Comparison of ENCODE assay signal across 8 cellular contexts in the genomic region with DNA sequence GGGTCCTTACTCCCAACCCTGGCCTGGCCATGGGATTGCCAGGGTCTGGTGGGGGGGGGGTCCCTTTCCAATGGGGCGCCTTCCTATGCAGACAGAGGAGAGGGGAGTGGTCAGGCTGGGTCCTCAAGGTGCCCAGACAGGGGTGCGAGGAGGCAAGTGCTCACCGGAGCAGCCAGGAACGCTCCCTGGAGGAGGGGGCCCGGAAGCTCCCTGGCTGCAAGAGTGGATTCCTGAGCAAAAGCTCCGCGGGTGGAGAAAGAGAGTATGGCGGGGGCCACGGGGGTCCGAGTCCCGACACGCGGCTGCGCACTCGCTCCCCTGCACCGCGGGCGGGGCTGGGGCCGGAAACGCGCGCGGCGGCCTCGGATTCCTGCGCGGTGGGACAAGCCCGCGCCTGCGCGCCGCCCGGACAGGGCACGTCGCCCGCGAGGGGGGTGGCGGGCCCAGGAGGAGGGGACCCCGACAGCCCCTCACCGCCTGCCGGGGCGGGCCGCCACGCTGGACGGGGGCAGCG. TPM values are rescaled to one million over a fixed set of nuclear protein-coding genes. Genes with fewer than 3 reads are reported as not detected.
DNase-seq lines count a peak whose midpoint lies in the region; ATAC-seq and TF ChIP-seq lines count a peak whose summit lies in the region.

No MANE protein-coding gene starts in this region.

- ATAC-seq in GM23338: no peak

- no peaks in the 10 kb centered on the region for H3K9me3 Mint-ChIP-seq in CD8-positive, alpha-beta memory T cell
- H3K9me3 Mint-ChIP-seq in GM23338: no peaks in the 10 kb centered on the region; the same call in 1 of the 3 replicates

- POLR2A ChIA-PET in CD8-positive, alpha-beta memory T cell (lab: Charles Lee): interaction anchor here (1.0 kb wide), 1 partner anchor 28 kb away, joined by 3 read pairs; the partner anchor contains the start of gene GPR132

- peaks cover 10 to 35% (median 12%) of the 10 kb centered on the region in 3 donors for H3K4me1 Mint-ChIP-seq in CD8-positive, alpha-beta memory T cell
- H3K4me1 Mint-ChIP-seq in GM23338: peaks cover 2% of the 10 kb centered on the region; the same call in 1 of the 3 replicates

- peak overlapping the region; percentile 24 to 92 (median 62) for H3K27ac Mint-ChIP-seq in CD8-positive, alpha-beta memory T cell
- no peak overlapping the region for H3K27ac Mint-ChIP-seq in GM23338

- CTCF ChIA-PET in CD8-positive, alpha-beta memory T cell (lab: Charles Lee): interaction anchor here (4.7 kb wide), 1 partner anchor 258 kb away, joined by 32 read pairs; no protein-coding TSS in a partner anchor

- H3K36me3 ChIP-seq in CD8-positive, alpha-beta memory T cell (ENCODE audit: insufficient read depth, low read length): no peaks in the 10 kb centered on the region
- H3K36me3 ChIP-seq in GM23338 (ENCODE audit: insufficient read depth): no peaks in the 10 kb centered on the region

- 0 out of 2 replicates have a peak, but pooled peaks cover 5% of the 10 kb centered on the region for H3F3A ChIP-seq in GM23338 (replicated peaks; ENCODE audit: low read depth)

- H3K27ac ChIP-seq in CD8-positive, alpha-beta memory T cell (ENCODE audit: low read depth, low read length): no peak overlapping the region
- H3K27ac ChIP-seq in GM23338 (ENCODE audit: low read depth) (no peak overlapping the region), skin epidermis (peak overlapping the region in 20 of 21 experiments; percentile 40 to 97 (median 85))

- no peaks in the 10 kb centered on the region for H3K9me2 ChIP-seq in GM23338 (ENCODE audit: insufficient read depth)

- peak overlapping the region; percentile 59 to 93 (median 78) for H3K4me3 Mint-ChIP-seq in CD8-positive, alpha-beta memory T cell
- peak overlapping the region; percentile 76 for H3K4me3 Mint-ChIP-seq in GM23338

- H3K9me3 ChIP-seq in CD8-positive, alpha-beta memory T cell (ENCODE audit: low read length): no peaks in the 10 kb centered on the region

- peak overlapping the region; percentile 84 for H2AFZ ChIP-seq in GM23338

- H3K4me3 ChIP-seq in CD8-positive, alpha-beta memory T cell (ENCODE audit: low read length): no peak overlapping the region
- H3K4me3 ChIP-seq in GM23338 (peak overlapping the region; percentile 71), skin epidermis (peak overlapping the region; percentile 49 to 65 (median 61))

- no peaks in the 10 kb centered on the region for H4K20me1 ChIP-seq in GM23338 (replicated peaks; ENCODE audit: insufficient read depth)

- in situ Hi-C loops in SK-MEL-5 (cut with HindIII; ENCODE audit: low pct_unique_long_range_greater_than_20kb, low sequenced_read_pairs): no loop called here

- no peak for TF ChIP-seq CTCF in GM23338 (conservative IDR thresholded peaks at IDR 0.05; ENCODE audit: low read depth in 2 of 2)

- H3K4me1 ChIP-seq in CD8-positive, alpha-beta memory T cell (ENCODE audit: insufficient read depth, low read length): peaks cover 25% of the 10 kb centered on the region
- no peaks in the 10 kb centered on the region; the same call in 1 of the 2 replicates for H3K4me1 ChIP-seq in GM23338 (ENCODE audit: insufficient read depth)

- H3K27me3 ChIP-seq in CD8-positive, alpha-beta memory T cell (ENCODE audit: insufficient read depth, low read length, poor library complexity, severe bottlenecking): no peaks in the 10 kb centered on the region
- peaks cover 44% of the 10 kb centered on the region for H3K27me3 ChIP-seq in GM23338 (ENCODE audit: insufficient read depth)

- H3K36me3 Mint-ChIP-seq in CD8-positive, alpha-beta memory T cell: peaks cover 0 to 2% (median 0%) of the 10 kb centered on the region in 3 donors
- no peaks in the 10 kb centered on the region; the same call in 2 of the 3 replicates for H3K36me3 Mint-ChIP-seq in GM23338 (ENCODE audit: low read depth)

- H3K4me2 ChIP-seq in GM23338: peak overlapping the region; percentile 75

- DNase-seq in CD8-positive, alpha-beta memory T cell: peak; percentile 53 to 76 (median 66)
- DNase-seq in GM23338 (ENCODE audit: low spot score): no peak
- peak; percentile 50 for DNase-seq in SK-MEL-5 (ENCODE audit: low read depth, low spot score)
- peak; percentile 44 for DNase-seq in amniotic epithelial cell (ENCODE audit: low read depth)
- DNase-seq in hepatic stellate cell (ENCODE audit: low spot score): peak; percentile 87
- no peak for DNase-seq in T1000 (lab: John Stamatoyannopoulos, UW)
- DNase-seq in COR-L47 (lab: John Stamatoyannopoulos, UW): no peak

- H3K79me2 ChIP-seq in GM23338 (replicated peaks; ENCODE audit: insufficient read depth): no peaks in the 10 kb centered on the region

- H3K27me3 Mint-ChIP-seq in CD8-positive, alpha-beta memory T cell: no peaks in the 10 kb centered on the region
- peaks cover 32% of the 10 kb centered on the region for H3K27me3 Mint-ChIP-seq in GM23338 (ENCODE audit: insufficient read depth, low read depth, poor library complexity)

TF ChIP-seq in GM23338, 12 proteins besides CTCF, POLR2A, EP300 and RAD21:
- no peak for TF ChIP-seq POLR2AphosphoS5 (IDR thresholded peaks at IDR 0.05; ENCODE audit: low read depth)
- peak; percentile 31 for TF ChIP-seq EZH2 (IDR thresholded peaks at IDR 0.05; ENCODE audit: low read depth, unreplicated experiment)

RNA-seq across cellular contexts. Expression of gene GPR132, which starts 27.7 kb away (rescaled TPM):
- 10 to 100 TPM; 51.3 to 52.0 TPM for total RNA-seq in CD8-positive, alpha-beta memory T cell
- polyA plus RNA-seq in CD8-positive, alpha-beta memory T cell: 34.9 TPM
- total RNA-seq in GM23338 (2014; rRNA removed; shearing (Covaris generic)): 0.14 TPM in 1 of 2 replicates, not detected in the other
- 0.09 TPM in 1 of 2 replicates, not detected in the other for polyA plus RNA-seq in GM23338 (2016; fragmentation: Nextera tagmentation; extraction: Ambion mirVana)
- not detected in 2 replicates for total RNA-seq in SK-MEL-5 (2014; rRNA removed; shearing (Covaris generic))
- not detected in 2 replicates for polyA plus RNA-seq in SK-MEL-5 (2015; cell fraction: cytosol; rRNA removed)
- polyA plus RNA-seq in SK-MEL-5 (2015; cell fraction: nucleus; rRNA removed): not detected in 2 replicates

Comparison
In these comparisons a context has a peak if more than half of its experiments do, and no peak if none do; other contexts are left out.
1. DNase-seq: peak in CD8-positive, alpha-beta memory T cell (5 of 5), SK-MEL-5 (single experiment), amniotic epithelial cell (single experiment) and hepatic stellate cell (single experiment); none in GM23338 (single experiment), T1000 (single experiment) and COR-L47 (single experiment).
2. H3K27ac ChIP-seq: peak in skin epidermis (20 of 21); none in CD8-positive, alpha-beta memory T cell (single experiment) and GM23338 (single experiment).
3. RNA of gene GPR132, which starts 27.7 kb away (total RNA-seq): 51.3 to 52.0 TPM in CD8-positive, alpha-beta memory T cell; 0.14 TPM in GM23338 and not detected in SK-MEL-5; every median in the first group is over 10 times any median in the second.